ENCODE assay signal across 2 cellular contexts in the genomic region with DNA sequence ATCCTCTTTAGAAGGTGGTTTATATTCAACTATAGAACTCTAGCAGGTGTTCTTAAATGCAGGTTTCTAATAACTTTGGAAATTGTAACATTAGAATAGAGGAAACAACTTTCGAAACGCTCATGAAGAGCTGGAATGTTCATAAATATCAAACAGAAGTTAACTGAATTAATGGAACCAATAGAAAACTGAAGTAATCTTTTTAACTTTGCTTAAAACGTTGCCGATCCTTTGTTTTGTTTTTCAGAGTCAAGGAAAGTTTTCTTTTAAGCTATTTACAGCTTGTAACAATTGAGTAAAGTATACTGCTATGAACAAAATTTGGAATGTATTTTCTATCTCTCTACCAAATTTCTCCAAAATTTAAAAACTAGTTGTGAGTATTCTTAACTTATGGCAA.
A peak's percentile ranks its signal among the peaks of the same experiment; 100 is the strongest.
TF ChIP-seq lines count a peak whose summit lies in the region.

No MANE protein-coding gene starts in this region.

TF ChIP-seq in HEK293, 187 proteins besides CTCF, POLR2A, EP300 and RAD21:
- TF ChIP-seq, protein P1, sequence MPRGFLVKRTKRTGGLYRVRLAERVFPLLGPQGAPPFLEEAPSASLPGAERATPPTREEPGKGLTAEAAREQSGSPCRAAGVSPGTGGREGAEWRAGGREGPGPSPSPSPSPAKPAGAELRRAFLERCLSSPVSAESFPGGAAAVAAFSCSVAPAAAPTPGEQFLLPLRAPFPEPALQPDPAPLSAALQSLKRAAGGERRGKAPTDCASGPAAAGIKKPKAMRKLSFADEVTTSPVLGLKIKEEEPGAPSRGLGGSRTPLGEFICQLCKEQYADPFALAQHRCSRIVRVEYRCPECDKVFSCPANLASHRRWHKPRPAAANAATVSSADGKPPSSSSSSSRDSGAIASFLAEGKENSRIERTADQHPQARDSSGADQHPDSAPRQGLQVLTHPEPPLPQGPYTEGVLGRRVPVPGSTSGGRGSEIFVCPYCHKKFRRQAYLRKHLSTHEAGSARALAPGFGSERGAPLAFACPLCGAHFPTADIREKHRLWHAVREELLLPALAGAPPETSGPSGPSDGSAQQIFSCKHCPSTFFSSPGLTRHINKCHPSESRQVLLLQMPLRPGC (tag by site-specific recombination; IDR thresholded peaks at IDR 0.05), result no peak
- peak; percentile 91 for TF ChIP-seq SETDB1 (IDR thresholded peaks at IDR 0.05; ENCODE audit: insufficient read length, low read length)

TF ChIP-seq in K562, 482 proteins besides CTCF, POLR2A, EP300 and RAD21:
- 0 out of 3 replicates have a peak, but pooled peaks of 1 of the 2 experiments have one; percentile 23 for TF ChIP-seq CBX3 (IDR thresholded peaks at IDR 0.05; ENCODE audit: borderline replicate concordance in 1 of 2, low read length in 2 of 2)
- 0 out of 2 replicates have a peak, but pooled peaks have one; percentile 17 for TF ChIP-seq TRIM28 (IDR thresholded peaks at IDR 0.05)
- TF ChIP-seq GATA2 (CRISPR knock-in tag; IDR thresholded peaks at IDR 0.05), result no peak
